Comparison of ENCODE assay signal across 8 cellular contexts in genomic region chr6:167113935-167114910, GRCh38. TPM values are rescaled to one million over a fixed set of nuclear protein-coding genes. Genes with fewer than 3 reads are reported as not detected.
DNase-seq lines count a peak whose midpoint lies in the region; ATAC-seq and TF ChIP-seq lines count a peak whose summit lies in the region.
"Had no signal": no experiment of that assay in that cellular context is flagged by ENCODE, and none has a peak within 500 bp of the region (broad histone marks: within the 10 kb centered on the region; RNA-seq: fewer than 3 reads in every experiment).

No MANE protein-coding gene starts in this region.

- H3K4me3 ChIP-seq in mammary epithelial cell (replicated peaks in 1 of 3; ENCODE audit: insufficient read depth in 1 of 3, low read depth in 2 of 3, low read length in 3 of 3), result no peak overlapping the region

- no TSS peak for BruUV-seq in mammary epithelial cell (replicated peaks; lab: Mats Ljungman, UMichigan)

- peak; percentile 83 for ATAC-seq in GM19025 (IDR thresholded peaks at IDR 0.05; ENCODE audit: low read depth, unreplicated experiment)
- ATAC-seq in HG02840 (IDR thresholded peaks at IDR 0.05; ENCODE audit: low FRiP score, unreplicated experiment), result peak; percentile 83

- H3K4me2 ChIP-seq in mammary epithelial cell (ENCODE audit: insufficient read depth, low read depth, low read length), result no peak overlapping the region

- in situ Hi-C loops in mammary epithelial cell (cut with MboI; ENCODE audit: low sequenced_read_pairs in 2 of 2), result no loop called here

- TF ChIP-seq CTCF in mammary epithelial cell (conservative IDR thresholded peaks at IDR 0.05 in 1 of 2, IDR thresholded peaks at IDR 0.05 in 1 of 2; ENCODE audit: extremely low read depth in 1 of 2, insufficient read depth in 1 of 2, low read depth in 1 of 2, low read length in 2 of 2), result no peak

- 82% methylated on average over 15 of the region's 25 CpGs for WGBS in mammary epithelial cell (ENCODE audit: low coverage, missing lambda C conversion rate)

- no peaks in the 10 kb centered on the region for H4K20me1 ChIP-seq in mammary epithelial cell (ENCODE audit: insufficient read depth, low read length)

- CTCF ChIA-PET in mammary epithelial cell (lab: Charles Lee; ENCODE audit: low non-redundant PET), result no interaction called here

- no peak overlapping the region for H3K9ac ChIP-seq in mammary epithelial cell (ENCODE audit: insufficient read depth, low read length)

- no peaks in the 10 kb centered on the region for H3K9me3 ChIP-seq in mammary epithelial cell (replicated peaks; ENCODE audit: insufficient read depth, low read length)

- no peaks in the 10 kb centered on the region for H3K4me1 ChIP-seq in mammary epithelial cell (ENCODE audit: insufficient read depth, low read length)

- H3K27ac ChIP-seq in mammary epithelial cell (ENCODE audit: insufficient read depth, low read depth, low read length), result no peak overlapping the region

- H2AFZ ChIP-seq in mammary epithelial cell (ENCODE audit: low read depth, low read length), result no peak overlapping the region

- H3K36me3 ChIP-seq in mammary epithelial cell (ENCODE audit: insufficient read depth, low read length), result no peaks in the 10 kb centered on the region

- peak; percentile 31 for DNase-seq in activated CD4-positive, CD25-positive, alpha-beta regulatory T cell treated with anti-CD3 and anti-CD28 coated beads, Interleukin-2, amount 50 U/mL, for 16 hours (ENCODE audit: low read depth, low spot score)
- DNase-seq in stimulated activated CD4-positive, alpha-beta T cell treated with anti-CD3 and anti-CD28 coated beads, Interleukin-1b, Interleukin-23, amount 100 ng/mL, for 48 hours, result peak; percentile 63
- DNase-seq in mucosa of gallbladder (ENCODE audit: low spot score) (no peak), mammary epithelial cell (no peak), middle frontal gyrus (ENCODE audit: extremely low spot score, low spot score) (no peak)

- intact Hi-C loops in mammary epithelial cell (cut with micrococcal nuclease), result no loop called here

- H3K27me3 ChIP-seq in mammary epithelial cell (ENCODE audit: insufficient read depth, low read length), result no peaks in the 10 kb centered on the region

- no peaks in the 10 kb centered on the region for H3K79me2 ChIP-seq in mammary epithelial cell (ENCODE audit: insufficient read depth, low read length)

- dilution Hi-C loops in mammary epithelial cell (cut with HindIII; ENCODE audit: low sequenced_read_pairs), result no loop called here

RNA-seq across cellular contexts. Expression of gene CCR6, which starts 8.7 kb away (rescaled TPM):
- total RNA-seq in mucosa of gallbladder, result 1.3 TPM
- not detected for total RNA-seq in mammary epithelial cell
- polyA plus RNA-seq in mammary epithelial cell, result not detected
- not detected for polyA minus RNA-seq in mammary epithelial cell
- total RNA-seq: MCF 10A had no signal

RNA-seq across cellular contexts. Expression of gene GPR31, which starts 43.6 kb away (rescaled TPM):
- not detected for total RNA-seq in mucosa of gallbladder
- total RNA-seq in mammary epithelial cell, result not detected
- polyA plus RNA-seq in mammary epithelial cell, result not detected
- polyA minus RNA-seq in mammary epithelial cell, result not detected
- total RNA-seq: MCF 10A had no signal

Comparison
In these comparisons a context has a peak if more than half of its experiments do, and no peak if none do; other contexts are left out.
1. DNase-seq: peak in activated CD4-positive, CD25-positive, alpha-beta regulatory T cell treated with anti-CD3 and anti-CD28 coated beads, Interleukin-2, amount 50 U/mL, for 16 hours (single experiment) and stimulated activated CD4-positive, alpha-beta T cell treated with anti-CD3 and anti-CD28 coated beads, Interleukin-1b, Interleukin-23, amount 100 ng/mL, for 48 hours (single experiment); none in mucosa of gallbladder (single experiment), mammary epithelial cell (single experiment) and middle frontal gyrus (single experiment).